In the genomic region with DNA sequence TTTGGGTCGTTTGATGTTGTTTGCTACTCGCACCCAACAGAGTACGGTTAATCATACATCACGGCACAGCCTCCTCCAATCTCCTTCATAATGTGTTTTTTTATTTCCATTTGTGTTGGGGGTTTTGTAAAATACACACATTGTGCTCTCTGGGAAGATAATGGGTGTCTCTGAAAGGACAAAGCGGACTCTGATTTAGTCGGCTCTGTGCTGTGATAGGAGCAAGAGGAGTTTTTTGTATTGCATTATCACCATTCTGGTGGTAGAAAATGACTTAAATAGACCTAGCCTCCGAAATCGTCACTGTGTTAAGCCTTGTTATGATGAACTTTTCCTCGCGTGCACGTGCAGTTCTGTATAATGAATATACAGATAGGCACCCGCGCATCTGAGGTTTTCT, we compare ENCODE assay signal across 17 cellular contexts.
"Had no signal": no experiment of that assay in that cellular context is flagged by ENCODE, and none has a peak within 500 bp of the region (broad histone marks: within the 10 kb centered on the region; RNA-seq: fewer than 3 reads in every experiment).

No MANE protein-coding gene starts in this region.

- H3K4me3 Mint-ChIP-seq: activated CD4-positive, alpha-beta T cell treated with anti-CD3 and anti-CD28 coated beads for 36 hours; activated naive CD8-positive, alpha-beta T cell; activated T-helper 1 cell treated with anti-CD3 and anti-CD28 coated beads, Interleukin-12 subunit alpha, Interleukin-12 subunit beta, Interleukin-2, Interleukin-4 antibody, amounts not matched to agents 30 ng/mL and 10 ng/mL and 1 ng/mL, durations not matched to agents 14 hours and 24 hours and 36 hours; effector memory CD8-positive, alpha-beta T cell had no signal

- H3K27me3 Mint-ChIP-seq: effector memory CD8-positive, alpha-beta T cell had no signal

- DNase-seq: activated CD4-positive, alpha-beta T cell treated with anti-CD3 and anti-CD28 coated beads for 36 hours; activated CD4-positive, alpha-beta T cell treated with anti-CD3 and anti-CD28 coated beads, Interleukin-2, amount 50 U/mL, for 48 hours; activated T-cell treated with anti-CD3 and anti-CD28 coated beads for 4 hours; amniotic stem cell; dermis blood vessel endothelial cell; effector memory CD8-positive, alpha-beta T cell; foreskin fibroblast; left lung; stimulated activated CD4-positive, alpha-beta T cell treated with anti-CD3 and anti-CD28 coated beads, Interleukin-4, amount 100 ng/mL, for 1 hour; stomach; SW 1271; upper lobe of left lung had no signal

- H3K4me1 Mint-ChIP-seq: activated CD4-positive, alpha-beta T cell treated with anti-CD3 and anti-CD28 coated beads for 36 hours had no signal

- H3K4me2 ChIP-seq: smooth muscle cell had no signal

- H3K36me3 Mint-ChIP-seq: activated naive CD8-positive, alpha-beta T cell had no signal

- H3K36me3 ChIP-seq: left lung, stomach, thoracic aorta, upper lobe of left lung had no signal

- H3K9me3 Mint-ChIP-seq: activated T-helper 1 cell treated with anti-CD3 and anti-CD28 coated beads, Interleukin-12 subunit alpha, Interleukin-12 subunit beta, Interleukin-2, Interleukin-4 antibody, amounts not matched to agents 30 ng/mL and 10 ng/mL and 1 ng/mL, durations not matched to agents 14 hours and 24 hours and 36 hours had no signal

- H3K27me3 ChIP-seq: upper lobe of left lung had no signal

- H3K27ac Mint-ChIP-seq: activated CD4-positive, alpha-beta T cell treated with anti-CD3 and anti-CD28 coated beads for 36 hours; activated naive CD8-positive, alpha-beta T cell; activated T-helper 1 cell treated with anti-CD3 and anti-CD28 coated beads, Interleukin-12 subunit alpha, Interleukin-12 subunit beta, Interleukin-2, Interleukin-4 antibody, amounts not matched to agents 30 ng/mL and 10 ng/mL and 1 ng/mL, durations not matched to agents 14 hours and 24 hours and 36 hours; effector memory CD8-positive, alpha-beta T cell had no signal

- H3K9me3 ChIP-seq: thoracic aorta, upper lobe of left lung had no signal

- H3K4me1 ChIP-seq: left lung, stomach, upper lobe of left lung had no signal

- H3K4me3 ChIP-seq: left lung, smooth muscle cell, stomach, thoracic aorta, upper lobe of left lung had no signal

- ATAC-seq: activated CD4-positive, alpha-beta T cell treated with anti-CD3 and anti-CD28 coated beads for 36 hours; effector memory CD8-positive, alpha-beta T cell; left lung; sciatic nerve had no signal

- H3K27ac ChIP-seq: left lung, stomach, thoracic aorta, upper lobe of left lung had no signal
